In genomic region chr7:50449501-50449880, GRCh38 we compare ENCODE assay signal across 7 cellular contexts. TPM values are rescaled to one million over a fixed set of nuclear protein-coding genes. Genes with fewer than 3 reads are reported as not detected.
DNase-seq lines count a peak whose midpoint lies in the region; ATAC-seq and TF ChIP-seq lines count a peak whose summit lies in the region.

No MANE protein-coding gene starts in this region.

- 5 to 7% methylated on average over 5 of the region's 5 CpGs for WGBS in GM23248 (ENCODE audit: low coverage in 1 of 2, low lambda C conversion rate in 2 of 2, missing lambda C conversion rate in 2 of 2), 2 experiments

- H2AFZ ChIP-seq in GM23248 = peak overlapping the region; percentile 99

- CTCF ChIA-PET in RWPE1 (lab: Yijun Ruan, JAX) = no interaction called here

- peak overlapping the region; percentile 83 for H3K9ac ChIP-seq in GM23248

- H4K20me1 ChIP-seq in GM23248 (ENCODE audit: insufficient read depth) = no peaks in the 10 kb centered on the region

- in situ Hi-C loops in GM23248 (cut with MboI) = no loop called here

- DNase-seq in GM23248 (no peak), RWPE1 (ENCODE audit: low spot score) (no peak), fibroblast of pulmonary artery (ENCODE audit: low read depth) (no peak), NCI-H128 (lab: John Stamatoyannopoulos, UW; ENCODE audit: unreplicated experiment) (no peak), NCI-H2081 treated with DMSO at 0.1 percent for 48 hours (lab: John Stamatoyannopoulos, UW) (no peak)

- no peaks in the 10 kb centered on the region for H3K36me3 ChIP-seq in GM23248 (ENCODE audit: low read depth)

- ATAC-seq in HG03095 (IDR thresholded peaks at IDR 0.05; ENCODE audit: unreplicated experiment) = no peak

- H3K4me2 ChIP-seq in GM23248 (ENCODE audit: unreplicated experiment) = peak overlapping the region; percentile 93

- POLR2A ChIA-PET in RWPE1 (lab: Yijun Ruan, JAX; ENCODE audit: low non-redundant PET) = no interaction called here

- H3K9me3 ChIP-seq in GM23248 (ENCODE audit: low read depth) = no peaks in the 10 kb centered on the region

- H3K9me2 ChIP-seq in GM23248 (ENCODE audit: insufficient read depth) = no peaks in the 10 kb centered on the region

- H3K79me2 ChIP-seq in GM23248 (ENCODE audit: insufficient read depth) = no peaks in the 10 kb centered on the region

- H3K27me3 ChIP-seq in GM23248 (replicated peaks; ENCODE audit: insufficient read depth) = no peaks in the 10 kb centered on the region; the same call in 1 of the 2 replicates

- TF ChIP-seq CTCF in RWPE1 (conservative IDR thresholded peaks at IDR 0.05; ENCODE audit: low read depth) = no peak
- no peak for TF ChIP-seq CTCF in fibroblast of pulmonary artery (IDR thresholded peaks at IDR 0.05; ENCODE audit: low read length, missing control alignments)

- H3F3A ChIP-seq in GM23248 (ENCODE audit: insufficient read depth) = peaks cover 19% of the 10 kb centered on the region

- no peak overlapping the region for H3K27ac ChIP-seq in GM23248
- peak overlapping the region; percentile 87 for H3K27ac ChIP-seq in RWPE1
- peak overlapping the region in 18 of 21 experiments; percentile 3 to 90 (median 80) for H3K27ac ChIP-seq in skin epidermis

- peaks cover 14% of the 10 kb centered on the region for H3K4me1 ChIP-seq in GM23248 (ENCODE audit: insufficient read depth)

- H3K4me3 ChIP-seq in GM23248 = peak overlapping the region; percentile 86
- H3K4me3 ChIP-seq in fibroblast of pulmonary artery (replicated peaks; ENCODE audit: low read depth, low read length) = peak overlapping the region; percentile 82
- peak overlapping the region; percentile 52 to 85 (median 72) for H3K4me3 ChIP-seq in skin epidermis

RNA-seq across cellular contexts. Expression of gene FIGNL1, which starts 0.7 kb away (rescaled TPM):
- 20.2 and 27.8 TPM in 2 replicates for total RNA-seq in GM23248 (2014; rRNA removed; shearing (Covaris generic))
- 8.4 and 9.2 TPM in 2 replicates for polyA plus RNA-seq in GM23248 (2016; fragmentation: Nextera tagmentation; extraction: Ambion mirVana)
